Comparison of ENCODE assay signal across 19 cellular contexts in genomic region chr3:153783804-153784203, GRCh38.
A peak's percentile ranks its signal among the peaks of the same experiment; 100 is the strongest.
DNase-seq lines count a peak whose midpoint lies in the region; ATAC-seq and TF ChIP-seq lines count a peak whose summit lies in the region.
"Had no signal": no experiment of that assay in that cellular context is flagged by ENCODE, and none has a peak within 500 bp of the region (broad histone marks: within the 10 kb centered on the region; RNA-seq: fewer than 3 reads in every experiment).

No MANE protein-coding gene starts in this region.

- no peak for DNase-seq in Right ventricle myocardium inferior (ENCODE audit: missing footprints)
- no peak for DNase-seq in cardiac septum (ENCODE audit: low spot score)
- DNase-seq in fibroblast of gingiva (ENCODE audit: low read depth), result peak; percentile 13
- no peak for DNase-seq in left ventricle myocardium superior
- no peak for DNase-seq in smooth muscle cell (lab: John Stamatoyannopoulos, UW; ENCODE audit: unreplicated experiment)
- DNase-seq in activated T-cell treated with anti-CD3 and anti-CD28 coated beads, Interleukin-2, amount 50 U/mL, for 4 hours, result no peak
- no peak for DNase-seq in activated CD4-positive, alpha-beta memory T cell treated with anti-CD3 and anti-CD28 coated beads, Interleukin-2, amount 10 ng/mL, durations not matched to agents 7 days and 5 days
- DNase-seq in COLO668 (lab: John Stamatoyannopoulos, UW; ENCODE audit: unreplicated experiment), result no peak
- DNase-seq: COR-L47, DMS 273 treated with DMSO at 0.1 percent for 48 hours, DND-41, KBM-7, NCI-H1436 treated with DMSO at 0.1 percent for 48 hours, NCI-H2029, NCI-H345, SIG-M5 had no signal

- no peaks in the 10 kb centered on the region for H3K9me3 Mint-ChIP-seq in activated T-cell treated with anti-CD3 and anti-CD28 coated beads, Interleukin-2, amount 50 U/mL, for 4 hours
- H3K9me3 Mint-ChIP-seq in activated CD4-positive, alpha-beta memory T cell treated with anti-CD3 and anti-CD28 coated beads, Interleukin-2, amount 10 ng/mL, durations not matched to agents 7 days and 5 days, result no peaks in the 10 kb centered on the region

- H3K4me3 ChIP-seq in smooth muscle cell, result no peak overlapping the region

- peaks cover 7% of the 10 kb centered on the region for H3F3A ChIP-seq in smooth muscle cell (ENCODE audit: low read depth)

- CTCF ChIA-PET in activated CD4-positive, alpha-beta memory T cell treated with anti-CD3 and anti-CD28 coated beads, Interleukin-2, amount 10 ng/mL, durations not matched to agents 7 days and 5 days (lab: Charles Lee), result interaction anchor here (0.6 to 1.5 kb wide), 2 partner anchors 15 to 192 kb away, joined by 4 read pairs; no protein-coding TSS in a partner anchor

- no peaks in the 10 kb centered on the region for H3K9me3 ChIP-seq in smooth muscle cell (replicated peaks; ENCODE audit: low read depth)

- no peak overlapping the region for H3K9ac ChIP-seq in smooth muscle cell (ENCODE audit: low read depth)

- no peak overlapping the region for H3K4me2 ChIP-seq in smooth muscle cell

- H3K4me1 ChIP-seq in smooth muscle cell (ENCODE audit: low read depth), result peaks cover 7% of the 10 kb centered on the region

- no peak overlapping the region for H3K27ac ChIP-seq in smooth muscle cell (ENCODE audit: low read depth)
- H3K27ac ChIP-seq: 22Rv1 had no signal

- no peaks in the 10 kb centered on the region for H3K36me3 Mint-ChIP-seq in activated T-cell treated with anti-CD3 and anti-CD28 coated beads, Interleukin-2, amount 50 U/mL, for 4 hours (ENCODE audit: insufficient read depth)
- H3K36me3 Mint-ChIP-seq in activated CD4-positive, alpha-beta memory T cell treated with anti-CD3 and anti-CD28 coated beads, Interleukin-2, amount 10 ng/mL, durations not matched to agents 7 days and 5 days (ENCODE audit: low read depth), result no peaks in the 10 kb centered on the region

- intact Hi-C loops in Right ventricle myocardium inferior (cut with DNase I), result no loop called here
- intact Hi-C loops in cardiac septum (cut with DNase I), result no loop called here
- intact Hi-C loops in left ventricle myocardium superior (cut with micrococcal nuclease), result no loop called here

- ATAC-seq in Right ventricle myocardium inferior (peak; percentile 90), left ventricle myocardium superior (peak; percentile 92)
- ATAC-seq in activated T-cell treated with anti-CD3 and anti-CD28 coated beads, Interleukin-2, amount 50 U/mL, for 4 hours, result no peak
- ATAC-seq: HepG2 had no signal

- H3K4me1 Mint-ChIP-seq in activated T-cell treated with anti-CD3 and anti-CD28 coated beads, Interleukin-2, amount 50 U/mL, for 4 hours (ENCODE audit: low read depth), result no peaks in the 10 kb centered on the region
- no peaks in the 10 kb centered on the region for H3K4me1 Mint-ChIP-seq in activated CD4-positive, alpha-beta memory T cell treated with anti-CD3 and anti-CD28 coated beads, Interleukin-2, amount 10 ng/mL, durations not matched to agents 7 days and 5 days
- H3K4me1 Mint-ChIP-seq: B cell had no signal

- no peaks in the 10 kb centered on the region for H3K79me2 ChIP-seq in smooth muscle cell (ENCODE audit: low read depth)

- peak overlapping the region; percentile 34 for H2AFZ ChIP-seq in smooth muscle cell (ENCODE audit: low read depth)

- no peaks in the 10 kb centered on the region for H3K27me3 ChIP-seq in smooth muscle cell (ENCODE audit: low read depth)

- no peak for TF ChIP-seq CTCF in smooth muscle cell (IDR thresholded peaks at IDR 0.05; ENCODE audit: borderline replicate concordance, insufficient read depth, poor library complexity, severe bottlenecking)

- no peak overlapping the region for H3K4me3 Mint-ChIP-seq in activated T-cell treated with anti-CD3 and anti-CD28 coated beads, Interleukin-2, amount 50 U/mL, for 4 hours
- H3K4me3 Mint-ChIP-seq in activated CD4-positive, alpha-beta memory T cell treated with anti-CD3 and anti-CD28 coated beads, Interleukin-2, amount 10 ng/mL, durations not matched to agents 7 days and 5 days, result no peak overlapping the region
- H3K4me3 Mint-ChIP-seq: B cell had no signal

- no peak overlapping the region for H3K27ac Mint-ChIP-seq in activated CD4-positive, alpha-beta memory T cell treated with anti-CD3 and anti-CD28 coated beads, Interleukin-2, amount 10 ng/mL, durations not matched to agents 7 days and 5 days
- H3K27ac Mint-ChIP-seq: B cell had no signal

- H3K27me3 Mint-ChIP-seq in activated T-cell treated with anti-CD3 and anti-CD28 coated beads, Interleukin-2, amount 50 U/mL, for 4 hours (ENCODE audit: low read depth), result peaks cover 9% of the 10 kb centered on the region
- peaks cover 8% of the 10 kb centered on the region for H3K27me3 Mint-ChIP-seq in activated CD4-positive, alpha-beta memory T cell treated with anti-CD3 and anti-CD28 coated beads, Interleukin-2, amount 10 ng/mL, durations not matched to agents 7 days and 5 days

- H3K36me3 ChIP-seq in smooth muscle cell (ENCODE audit: low read depth), result no peaks in the 10 kb centered on the region

- no peaks in the 10 kb centered on the region for H4K20me1 ChIP-seq in smooth muscle cell (ENCODE audit: low read depth)

- WGBS in smooth muscle cell (ENCODE audit: low lambda C conversion rate), result 38% methylated on average over 2 of the region's 2 CpGs

- POLR2A ChIA-PET in activated CD4-positive, alpha-beta memory T cell treated with anti-CD3 and anti-CD28 coated beads, Interleukin-2, amount 10 ng/mL, durations not matched to agents 7 days and 5 days (lab: Charles Lee), result no interaction called here

Comparison
In these comparisons a context has a peak if more than half of its experiments do, and no peak if none do; other contexts are left out.
1. ATAC-seq: peak in Right ventricle myocardium inferior (single experiment) and left ventricle myocardium superior (single experiment); none in activated T-cell treated with anti-CD3 and anti-CD28 coated beads, Interleukin-2, amount 50 U/mL, for 4 hours (0 of 2).